ENCODE assay signal across 8 cellular contexts in genomic region chr18:22169889-22170420, GRCh38. TPM values are rescaled to one million over a fixed set of nuclear protein-coding genes. Genes with fewer than 3 reads are reported as not detected.
DNase-seq lines count a peak whose midpoint lies in the region; TF ChIP-seq lines count a peak whose summit lies in the region.

No MANE protein-coding gene starts in this region.

- in situ Hi-C loops in HAP-1 (cut with MboI; ENCODE audit: low sequenced_read_pairs), result no loop called here

- H3K27ac ChIP-seq in VCaP, result peak overlapping the region; percentile 90

- DNase-seq in AG10803 (ENCODE audit: low read depth), result peak; percentile 38
- peak in 1 of 2 experiments; percentile 41 for DNase-seq in HAP-1 (ENCODE audit: low spot score in 2 of 2)
- DNase-seq in glutamatergic neuron, result no peak
- DNase-seq in progenitor cell of endocrine pancreas (ENCODE audit: low spot score, unreplicated experiment), result no peak
- DNase-seq in C1 segment of cervical spinal cord (lab: John Stamatoyannopoulos, UW), result no peak
- DNase-seq in superior temporal gyrus (ENCODE audit: extremely low spot score), result no peak
- DNase-seq in CD1c-positive myeloid dendritic cell (ENCODE audit: extremely low spot score), result no peak

- TF ChIP-seq CTCF in AG10803 (conservative IDR thresholded peaks at IDR 0.05; ENCODE audit: low read length) (no peak), VCaP (conservative IDR thresholded peaks at IDR 0.05) (no peak), glutamatergic neuron (IDR thresholded peaks at IDR 0.05; ENCODE audit: partially characterized antibody, unreplicated experiment) (no peak), progenitor cell of endocrine pancreas (IDR thresholded peaks at IDR 0.05; ENCODE audit: unreplicated experiment) (no peak)

- peaks cover 26% of the 10 kb centered on the region for H3K27me3 ChIP-seq in HAP-1 (ENCODE audit: low read depth)

- H3K4me1 Mint-ChIP-seq in glutamatergic neuron (ENCODE audit: low read depth, unreplicated experiment) (peaks cover 7% of the 10 kb centered on the region), progenitor cell of endocrine pancreas (ENCODE audit: low read depth) (peaks cover 30% of the 10 kb centered on the region)

- H3K27me3 Mint-ChIP-seq in glutamatergic neuron (ENCODE audit: unreplicated experiment) (peaks cover 41% of the 10 kb centered on the region), progenitor cell of endocrine pancreas (no peaks in the 10 kb centered on the region)

- H3K9me3 Mint-ChIP-seq in glutamatergic neuron (ENCODE audit: unreplicated experiment) (peaks cover 22% of the 10 kb centered on the region), progenitor cell of endocrine pancreas (ENCODE audit: low read depth) (no peaks in the 10 kb centered on the region)

- H3K36me3 ChIP-seq in HAP-1 (replicated peaks), result no peaks in the 10 kb centered on the region

- H3K4me3 ChIP-seq in AG10803 (ENCODE audit: low read length) (peak overlapping the region; percentile 84), HAP-1 (peak overlapping the region; percentile 47)

- no peaks in the 10 kb centered on the region for H3K9me3 ChIP-seq in HAP-1

- H3K36me3 Mint-ChIP-seq in glutamatergic neuron (ENCODE audit: unreplicated experiment) (no peaks in the 10 kb centered on the region), progenitor cell of endocrine pancreas (ENCODE audit: insufficient read depth) (peaks cover 25% of the 10 kb centered on the region)

- no peak overlapping the region for H3K27ac Mint-ChIP-seq in glutamatergic neuron (ENCODE audit: unreplicated experiment)
- peak overlapping the region; percentile 98 for H3K27ac Mint-ChIP-seq in progenitor cell of endocrine pancreas

- no peaks in the 10 kb centered on the region; the same call in 1 of the 2 replicates for H3K4me1 ChIP-seq in HAP-1

- peak overlapping the region; percentile 83 for H3K4me3 Mint-ChIP-seq in glutamatergic neuron (ENCODE audit: unreplicated experiment)
- H3K4me3 Mint-ChIP-seq in progenitor cell of endocrine pancreas (ENCODE audit: low read depth), result peak overlapping the region; percentile 93

RNA-seq across cellular contexts. Expression of gene GATA6, which starts 0.6 kb away (rescaled TPM):
- total RNA-seq in glutamatergic neuron (ENCODE audit: unreplicated experiment), result 0.42 TPM
- total RNA-seq in progenitor cell of endocrine pancreas, result 112 and 114 TPM in 2 replicates

Comparison
In these comparisons a context has a peak if more than half of its experiments do, and no peak if none do; other contexts are left out.
1. RNA of gene GATA6, which starts 0.6 kb away (total RNA-seq): 112 to 114 TPM in progenitor cell of endocrine pancreas; 0.42 TPM in glutamatergic neuron (single experiment); every median in the first group is over 10 times any median in the second.